ENCODE assay signal across 24 cellular contexts in the genomic region with DNA sequence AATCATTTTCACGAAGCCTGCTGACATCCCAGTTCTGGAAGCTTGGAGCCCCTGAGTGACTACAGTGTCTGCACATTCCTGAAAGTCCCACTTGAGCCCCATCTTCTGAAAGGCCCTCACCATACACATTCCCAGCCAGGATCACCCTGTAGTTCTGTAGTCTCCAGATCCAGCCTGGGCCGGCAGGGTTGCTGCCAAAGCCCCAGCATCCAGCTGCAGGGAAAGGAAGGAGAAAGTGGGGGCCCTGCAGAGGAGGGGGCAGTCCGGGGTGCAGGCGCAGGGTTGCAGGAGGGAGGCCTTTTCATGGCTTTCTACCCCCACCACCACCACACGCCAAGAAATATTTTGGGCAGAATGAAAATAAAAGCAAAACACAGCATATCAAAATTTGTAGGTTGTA. TPM values are rescaled to one million over a fixed set of nuclear protein-coding genes. Genes with fewer than 3 reads are reported as not detected.
DNase-seq lines count a peak whose midpoint lies in the region; ATAC-seq, FAIRE-seq and TF ChIP-seq lines count a peak whose summit lies in the region.
"Had no signal": no experiment of that assay in that cellular context is flagged by ENCODE, and none has a peak within 500 bp of the region (broad histone marks: within the 10 kb centered on the region; RNA-seq: fewer than 3 reads in every experiment).

No MANE protein-coding gene starts in this region.

- WGBS in aorta, 2 donors, result 67 to 76% methylated on average over 5 of the region's 5 CpGs

- H3K36me3 ChIP-seq in left ventricle myocardium inferior (no peaks in the 10 kb centered on the region), kidney (ENCODE audit: control insufficient read depth in 1 of 2, insufficient read depth in 2 of 2, low read length in 2 of 2) (no peaks in the 10 kb centered on the region), aorta (ENCODE audit: control insufficient read depth in 1 of 2, insufficient read depth in 2 of 2, low read length in 1 of 2) (no peaks in the 10 kb centered on the region)
- H3K36me3 ChIP-seq: BE2C; BLaER1 treated with 17β-estradiol and CSF1 and Interleukin-3, amounts not matched to agents 10 nM and 100 nM had no signal

- no peak overlapping the region for H3K9ac ChIP-seq in kidney (ENCODE audit: low read length in 2 of 2)
- H3K9ac ChIP-seq: BLaER1 treated with 17β-estradiol and CSF1 and Interleukin-3, amounts not matched to agents 10 nM and 100 nM had no signal

- intact Hi-C loops in left cardiac atrium (cut with DNase I) (no loop called here), left ventricle myocardium inferior (cut with micrococcal nuclease) (no loop called here), kidney (cut with DNase I) (no loop called here), aorta (cut with DNase I) (no loop called here)

- TF ChIP-seq CTCF in left ventricle myocardium inferior (IDR thresholded peaks at IDR 0.05; ENCODE audit: borderline replicate concordance) (no peak), kidney (IDR thresholded peaks at IDR 0.05; ENCODE audit: borderline replicate concordance, extremely low read depth, insufficient read depth) (no peak)

- H3K4me3 ChIP-seq in left ventricle myocardium inferior (no peak overlapping the region), kidney (ENCODE audit: low read length in 2 of 2) (no peak overlapping the region), aorta (ENCODE audit: low read length in 2 of 2) (no peak overlapping the region)
- H3K4me3 ChIP-seq: A549; BLaER1 treated with 17β-estradiol and CSF1 and Interleukin-3, amounts not matched to agents 10 nM and 100 nM; GM23338 had no signal

- no peak for FAIRE-seq in kidney (lab: Jason Lieb, UNC)
- FAIRE-seq: A549, GM12891, GM18507 had no signal

- H3K9me3 ChIP-seq in left ventricle myocardium inferior (replicated peaks), result peaks cover 9% of the 10 kb centered on the region
- H3K9me3 ChIP-seq in kidney (ENCODE audit: control insufficient read depth in 1 of 2, low read length in 2 of 2), result no peaks in the 10 kb centered on the region
- H3K9me3 ChIP-seq in aorta (ENCODE audit: control insufficient read depth, low read length), result no peaks in the 10 kb centered on the region
- H3K9me3 ChIP-seq: A549, BE2C had no signal

- H3K27ac ChIP-seq in left ventricle myocardium inferior (replicated peaks) (no peak overlapping the region), kidney (ENCODE audit: low read depth in 2 of 2, low read length in 2 of 2) (no peak overlapping the region), aorta (ENCODE audit: low read depth in 1 of 2, low read length in 2 of 2) (no peak overlapping the region)
- H3K27ac ChIP-seq: A549; BLaER1 treated with 17β-estradiol and CSF1 and Interleukin-3, amounts not matched to agents 10 nM and 100 nM had no signal

- no peak for ATAC-seq in left cardiac atrium
- no peak for ATAC-seq in aorta (ENCODE audit: low FRiP score)
- ATAC-seq: A549, HCT116 had no signal

- H3K4me1 ChIP-seq in left ventricle myocardium inferior, result no peaks in the 10 kb centered on the region
- H3K4me1 ChIP-seq in kidney (ENCODE audit: control insufficient read depth in 1 of 2, insufficient read depth in 1 of 2, low read depth in 1 of 2, low read length in 2 of 2), result no peaks in the 10 kb centered on the region
- H3K4me1 ChIP-seq in aorta (ENCODE audit: control insufficient read depth in 1 of 2, insufficient read depth in 2 of 2, low read length in 2 of 2), result no peaks in the 10 kb centered on the region
- H3K4me1 ChIP-seq: A549, BE2C had no signal

- H3K27me3 ChIP-seq in left ventricle myocardium inferior (ENCODE audit: low read depth), result peaks cover 33% of the 10 kb centered on the region
- H3K27me3 ChIP-seq in aorta (ENCODE audit: control insufficient read depth in 1 of 2, insufficient read depth in 2 of 2, low read length in 1 of 2), result no peaks in the 10 kb centered on the region
- H3K27me3 ChIP-seq: BLaER1 treated with 17β-estradiol and CSF1 and Interleukin-3, amounts not matched to agents 10 nM and 100 nM had no signal

- DNase-seq in left cardiac atrium (peak; percentile 10), left ventricle myocardium inferior (no peak), kidney (peak; percentile 40), aorta (peak; percentile 12 to 39), globus pallidus (ENCODE audit: low spot score) (no peak), C1 segment of cervical spinal cord (lab: John Stamatoyannopoulos, UW) (no peak)
- DNase-seq: 8988T; ACHN; AML-193; BE2C; Calu3; CD4-positive, alpha-beta memory T cell; COR-L47; DMS53; DMS79 treated with DMSO at 0.1 percent for 48 hours; GF-D8; H9 had no signal

RNA-seq across cellular contexts. Expression of gene MDFI, which starts 26.0 kb away (rescaled TPM):
- total RNA-seq in left cardiac atrium, result 1 to 10 TPM; 9.2 TPM
- total RNA-seq in left ventricle myocardium inferior, result 0.77 TPM
- 16.9 TPM for total RNA-seq in kidney
- polyA plus RNA-seq in kidney (ENCODE audit: insufficient read depth, low read depth, low replicate concordance), result 2.3 TPM
- 10 to 100 TPM in 1 of 2 donors, 1 to 10 TPM in 1; 9.3 to 22.3 TPM for total RNA-seq in aorta
- 1 to 10 TPM in 1 of 2 donors, under 1 TPM in 1; 0.13 to 5.4 TPM for polyA plus RNA-seq in aorta
- total RNA-seq: CD4-positive, alpha-beta memory T cell; G401 had no signal
- polyA plus RNA-seq: CD4-positive, alpha-beta memory T cell had no signal

Comparison
In these comparisons a context has a peak if more than half of its experiments do, and no peak if none do; other contexts are left out.
1. DNase-seq: peak in left cardiac atrium (single experiment), kidney (single experiment) and aorta (2 of 2); none in left ventricle myocardium inferior (single experiment), globus pallidus (single experiment) and C1 segment of cervical spinal cord (0 of 14).